8 cellular contexts compared by ENCODE assay signal in genomic region chr17:63930951-63931575, GRCh38. TPM values are rescaled to one million over a fixed set of nuclear protein-coding genes. Genes with fewer than 3 reads are reported as not detected.
DNase-seq lines count a peak whose midpoint lies in the region; ATAC-seq and TF ChIP-seq lines count a peak whose summit lies in the region.

No MANE protein-coding gene starts in this region.

- no peak for TF ChIP-seq CTCF in omental fat pad (IDR thresholded peaks at IDR 0.05)

- peaks cover 14% of the 10 kb centered on the region for H3K27me3 Mint-ChIP-seq in dendritic cell treated with granulocyte-macrophage colony-stimulating factor and Interleukin-4, amounts not matched to agents 40 ng/mL and 50 ng/mL, for 4 days

- H3K9ac ChIP-seq in BLaER1: peak overlapping the region; percentile 94

- no peaks in the 10 kb centered on the region for H3K9me3 ChIP-seq in BLaER1

- no peaks in the 10 kb centered on the region for H3K27me3 ChIP-seq in BLaER1

- H3K4me2 ChIP-seq in BLaER1: peak overlapping the region; percentile 99

- no peaks in the 10 kb centered on the region for H3K9me3 Mint-ChIP-seq in dendritic cell treated with granulocyte-macrophage colony-stimulating factor and Interleukin-4, amounts not matched to agents 40 ng/mL and 50 ng/mL, for 4 days

- H3K4me3 ChIP-seq in BLaER1: peak overlapping the region; percentile 90

- H3K4me1 ChIP-seq in BLaER1: peaks cover 88% of the 10 kb centered on the region

- peaks cover 39% of the 10 kb centered on the region for H4K20me1 ChIP-seq in BLaER1

- peaks cover 38% of the 10 kb centered on the region for H3K4me1 Mint-ChIP-seq in dendritic cell treated with granulocyte-macrophage colony-stimulating factor and Interleukin-4, amounts not matched to agents 40 ng/mL and 50 ng/mL, for 4 days (ENCODE audit: low read depth)

- H3K27ac ChIP-seq in BLaER1: peak overlapping the region; percentile 97

- peak; percentile 33 for ATAC-seq in GM21737 (IDR thresholded peaks at IDR 0.05; ENCODE audit: unreplicated experiment)
- peak; percentile 42 for ATAC-seq in omental fat pad (ENCODE audit: low FRiP score)
- no peak for ATAC-seq in HG03378 (IDR thresholded peaks at IDR 0.05; ENCODE audit: unreplicated experiment)
- no peak for ATAC-seq in GM21526 (IDR thresholded peaks at IDR 0.05; ENCODE audit: low FRiP score, unreplicated experiment)

- intact Hi-C loops in dendritic cell treated with granulocyte-macrophage colony-stimulating factor and Interleukin-4, amounts not matched to agents 40 ng/mL and 50 ng/mL, for 4 days (cut with micrococcal nuclease): no loop called here

- H3K36me3 ChIP-seq in BLaER1: peaks cover 30% of the 10 kb centered on the region

- peak overlapping the region; percentile 71 for H3K27ac Mint-ChIP-seq in dendritic cell treated with granulocyte-macrophage colony-stimulating factor and Interleukin-4, amounts not matched to agents 40 ng/mL and 50 ng/mL, for 4 days

- peak; percentile 56 for DNase-seq in T-helper 9 cell
- DNase-seq in omental fat pad (ENCODE audit: low spot score): no peak
- DNase-seq in NCI-H1092 (lab: John Stamatoyannopoulos, UW): no peak

- H3K36me3 Mint-ChIP-seq in dendritic cell treated with granulocyte-macrophage colony-stimulating factor and Interleukin-4, amounts not matched to agents 40 ng/mL and 50 ng/mL, for 4 days (ENCODE audit: low read depth): no peaks in the 10 kb centered on the region

- H3K4me3 Mint-ChIP-seq in dendritic cell treated with granulocyte-macrophage colony-stimulating factor and Interleukin-4, amounts not matched to agents 40 ng/mL and 50 ng/mL, for 4 days: no peak overlapping the region

RNA-seq across cellular contexts. Expression of gene CD79B, which starts 1.1 kb away (rescaled TPM):
- total RNA-seq in omental fat pad: 10 to 100 TPM in 1 of 4 donors, 1 to 10 TPM in 3; 4.0 to 15.8 (median 6.0) TPM

RNA-seq across cellular contexts. Expression of gene GH1, which starts 12.4 kb away (rescaled TPM):
- total RNA-seq in omental fat pad: not detected

RNA-seq across cellular contexts. Expression of gene CSHL1, which starts 20.0 kb away (rescaled TPM):
- total RNA-seq in omental fat pad: not detected

RNA-seq across cellular contexts. Expression of gene CSH1, which starts 34.7 kb away (rescaled TPM):
- not detected for total RNA-seq in omental fat pad

RNA-seq across cellular contexts. Expression of gene SCN4A, which starts 41.7 kb away (rescaled TPM):
- total RNA-seq in omental fat pad: 10 to 100 TPM in 3 of 4 donors, 1 to 10 TPM in 1; 7.0 to 43.3 (median 15.1) TPM

Comparison
In these comparisons a context has a peak if more than half of its experiments do, and no peak if none do; other contexts are left out.
1. ATAC-seq: peak in GM21737 (single experiment) and omental fat pad (single experiment); none in HG03378 (single experiment) and GM21526 (single experiment).